Comparison of ENCODE assay signal across 1 cellular context in genomic region chr13:20773194-20774080, GRCh38.
TF ChIP-seq lines count a peak whose summit lies in the region.

EEF1AKMT1 (minus strand) TSS chr13:20773961; CDS start chr13:20757598, 16,363 bp downstream.

TF ChIP-seq in HepG2, 621 proteins besides CTCF, POLR2A, EP300 and RAD21 (continued from another document and continues in another):
- TF ChIP-seq DZIP1 (CRISPR knock-in tag; IDR thresholded peaks at IDR 0.05) (peak; percentile 95), ATF2 (CRISPR knock-in tag; IDR thresholded peaks at IDR 0.05) (peak; percentile 61; the same call in 1 of the 2 replicates), ZNF766 (CRISPR knock-in tag; IDR thresholded peaks at IDR 0.05; ENCODE audit: borderline replicate concordance) (peak; percentile 65; the same call in 1 of the 2 replicates), ZNF281 (CRISPR knock-in tag; IDR thresholded peaks at IDR 0.05; ENCODE audit: borderline replicate concordance) (no peak; the same call in 1 of the 2 replicates), IKZF5 (CRISPR knock-in tag; IDR thresholded peaks at IDR 0.05) (peak; percentile 78), DNMT3B (CRISPR knock-in tag; conservative IDR thresholded peaks at IDR 0.05) (peak; percentile 80), CAMTA2 (CRISPR knock-in tag; IDR thresholded peaks at IDR 0.05; ENCODE audit: borderline replicate concordance) (no peak), ISX (CRISPR knock-in tag; conservative IDR thresholded peaks at IDR 0.05) (peak; percentile 95), PTBP1 (IDR thresholded peaks at IDR 0.05; ENCODE audit: low read depth, low read length, poor library complexity, severe bottlenecking) (peak; percentile 14), AKNA (CRISPR knock-in tag; IDR thresholded peaks at IDR 0.05; ENCODE audit: borderline replicate concordance) (peak; percentile 19; the same call in 1 of the 2 replicates), ZFP91 (CRISPR knock-in tag; IDR thresholded peaks at IDR 0.05; ENCODE audit: borderline replicate concordance) (peak; percentile 78; the same call in 1 of the 2 replicates), POLR2AphosphoS2 (IDR thresholded peaks at IDR 0.05; ENCODE audit: low read depth, low read length) (peak; percentile 92), XRCC5 (optimal IDR thresholded peaks at IDR 0.05; ENCODE audit: low read length) (no peak), ZNF558 (CRISPR knock-in tag; IDR thresholded peaks at IDR 0.05; ENCODE audit: borderline replicate concordance) (peak; percentile 97; the same call in 1 of the 2 replicates), ZNF317 (CRISPR knock-in tag; IDR thresholded peaks at IDR 0.05) (peak; percentile 73; the same call in 1 of the 2 replicates), GTF3A (CRISPR knock-in tag; conservative IDR thresholded peaks at IDR 0.05) (no peak), RBM22 (optimal IDR thresholded peaks at IDR 0.05; ENCODE audit: low read length) (peak; percentile 90), SMC3 (IDR thresholded peaks at IDR 0.05; ENCODE audit: low read length) (no peak; the same call in 1 of the 2 replicates), GABPA (IDR thresholded peaks at IDR 0.05; ENCODE audit: low read depth, low read length) (no peak), GABPA (CRISPR knock-in tag; IDR thresholded peaks at IDR 0.05; ENCODE audit: low read depth) (peak; percentile 34), CCDC6 (CRISPR knock-in tag; IDR thresholded peaks at IDR 0.05) (peak; percentile 85), TGIF2 (CRISPR knock-in tag; IDR thresholded peaks at IDR 0.05) (peak; percentile 43), ZNF292 (CRISPR knock-in tag; IDR thresholded peaks at IDR 0.05; ENCODE audit: borderline replicate concordance, low read depth) (peak; percentile 19), TBX3 (IDR thresholded peaks at IDR 0.05; ENCODE audit: borderline replicate concordance) (no peak), MLLT10 (CRISPR knock-in tag; IDR thresholded peaks at IDR 0.05) (no peak), AHDC1 (CRISPR knock-in tag; IDR thresholded peaks at IDR 0.05; ENCODE audit: borderline replicate concordance) (peak; percentile 29; the same call in 1 of the 2 replicates), CHCHD3 (CRISPR knock-in tag; IDR thresholded peaks at IDR 0.05) (0 out of 2 replicates have a peak, but pooled peaks have one; percentile 40), ZFP1 (CRISPR knock-in tag; IDR thresholded peaks at IDR 0.05) (no peak), MAFG (CRISPR knock-in tag; IDR thresholded peaks at IDR 0.05) (no peak), TBL1XR1 (IDR thresholded peaks at IDR 0.05; ENCODE audit: borderline replicate concordance, low read length, partially characterized antibody) (peak; percentile 51), NRL (CRISPR knock-in tag; IDR thresholded peaks at IDR 0.05; ENCODE audit: borderline replicate concordance) (peak; percentile 97; the same call in 1 of the 2 replicates), ZNF331 (CRISPR knock-in tag; IDR thresholded peaks at IDR 0.05) (0 out of 2 replicates have a peak, but pooled peaks have one; percentile 8), TERF1 (CRISPR knock-in tag; IDR thresholded peaks at IDR 0.05) (no peak), HNRNPH1 (optimal IDR thresholded peaks at IDR 0.05; ENCODE audit: low read depth, low read length) (peak; percentile 57), GATA4 (IDR thresholded peaks at IDR 0.05; ENCODE audit: borderline replicate concordance, low read depth) (no peak), ZNF546 (CRISPR knock-in tag; conservative IDR thresholded peaks at IDR 0.05) (no peak), MAFK (conservative IDR thresholded peaks at IDR 0.05 in 1 of 2, IDR thresholded peaks at IDR 0.05 in 1 of 2; ENCODE audit: low read length in 2 of 2) (no peak), ZKSCAN1 (IDR thresholded peaks at IDR 0.05; ENCODE audit: low read length) (no peak)
